Comparison of ENCODE assay signal across 15 cellular contexts in genomic region chr5:178332096-178332780, GRCh38.
DNase-seq lines count a peak whose midpoint lies in the region; ATAC-seq, FAIRE-seq and TF ChIP-seq lines count a peak whose summit lies in the region.
"Had no signal": no experiment of that assay in that cellular context is flagged by ENCODE, and none has a peak within 500 bp of the region (broad histone marks: within the 10 kb centered on the region; RNA-seq: fewer than 3 reads in every experiment).

No MANE protein-coding gene starts in this region.

- H2BK20ac ChIP-seq in H1 (ENCODE audit: low read length), result no peak overlapping the region

- no peak overlapping the region for H2AFZ ChIP-seq in H1 (ENCODE audit: low read length)
- no peak overlapping the region for H2AFZ ChIP-seq in smooth muscle cell (ENCODE audit: low read depth)

- no peak overlapping the region for H2BK15ac ChIP-seq in H1 (ENCODE audit: low read length)

- TF ChIP-seq CTCF in HL-60 (IDR thresholded peaks at IDR 0.05; ENCODE audit: insufficient read depth, low read length) (no peak), H1 (IDR thresholded peaks at IDR 0.05; ENCODE audit: control extremely low read depth in 1 of 3, insufficient read depth in 1 of 3, low read depth in 1 of 3, low read length in 3 of 3) (no peak), right lobe of liver (IDR thresholded peaks at IDR 0.05) (no peak), smooth muscle cell (IDR thresholded peaks at IDR 0.05; ENCODE audit: borderline replicate concordance, insufficient read depth, poor library complexity, severe bottlenecking) (no peak)

- H3K23ac ChIP-seq in H1 (ENCODE audit: insufficient read length), result no peak overlapping the region

- TF ChIP-seq EP300 in H1 (IDR thresholded peaks at IDR 0.05; ENCODE audit: borderline replicate concordance in 1 of 2, low read depth in 2 of 2, low read length in 2 of 2), result no peak

- no peak overlapping the region for H3K4me3 ChIP-seq in HL-60 (replicated peaks; ENCODE audit: insufficient read depth, low read length)
- H3K4me3 ChIP-seq in H1 (ENCODE audit: extremely low read depth in 1 of 4, insufficient read depth in 2 of 4, low read depth in 3 of 4, low read length in 4 of 4), result no peak overlapping the region
- no peak overlapping the region for H3K4me3 ChIP-seq in right lobe of liver
- no peak overlapping the region for H3K4me3 ChIP-seq in smooth muscle cell
- H3K4me3 ChIP-seq: thoracic aorta had no signal

- no peak overlapping the region for H3K18ac ChIP-seq in H1 (ENCODE audit: extremely low read depth, low read length)

- no peaks in the 10 kb centered on the region for H3K23me2 ChIP-seq in H1 (ENCODE audit: low read depth, low read length)

- H3K4ac ChIP-seq in H1 (replicated peaks; ENCODE audit: insufficient read length, low read depth, low read length), result no peak overlapping the region

- intact Hi-C loops in right lobe of liver (cut with DNase I), result no loop called here

- no peaks in the 10 kb centered on the region for H3K27me3 ChIP-seq in HL-60 (ENCODE audit: insufficient read depth, poor library complexity, severe bottlenecking)
- H3K27me3 ChIP-seq in H1 (replicated peaks in 1 of 4; ENCODE audit: control insufficient read depth in 3 of 4, extremely low read depth in 1 of 4, insufficient read depth in 3 of 4, low read length in 3 of 4), result no peaks in the 10 kb centered on the region
- no peaks in the 10 kb centered on the region for H3K27me3 ChIP-seq in right lobe of liver
- H3K27me3 ChIP-seq in smooth muscle cell (ENCODE audit: low read depth), result no peaks in the 10 kb centered on the region

- H4K20me1 ChIP-seq in H1 (replicated peaks in 1 of 2; ENCODE audit: control insufficient read depth in 1 of 2, insufficient read depth in 2 of 2, low read length in 2 of 2) (no peaks in the 10 kb centered on the region), smooth muscle cell (ENCODE audit: low read depth) (no peaks in the 10 kb centered on the region)

- no peaks in the 10 kb centered on the region for H3K79me2 ChIP-seq in H1 (ENCODE audit: control insufficient read depth in 1 of 2, insufficient read depth in 2 of 2, low read length in 2 of 2)
- no peaks in the 10 kb centered on the region for H3K79me2 ChIP-seq in smooth muscle cell (ENCODE audit: low read depth)

- DNase-seq in HL-60 (ENCODE audit: low read depth in 1 of 2, low spot score in 1 of 2), result no peak
- no peak for DNase-seq in H1 (ENCODE audit: low read depth in 1 of 2, low spot score in 2 of 2)
- no peak for DNase-seq in right lobe of liver
- DNase-seq in smooth muscle cell (lab: John Stamatoyannopoulos, UW; ENCODE audit: unreplicated experiment), result no peak
- DNase-seq in Kasumi-1 (lab: John Stamatoyannopoulos, UW), result no peak
- no peak for DNase-seq in stimulated activated CD4-positive, alpha-beta T cell treated with anti-CD3 and anti-CD28 coated beads, Interleukin-1b, Interleukin-23, amount 100 ng/mL, for 48 hours
- no peak for DNase-seq in activated naive CD4-positive, alpha-beta T cell treated with anti-CD3 and anti-CD28 coated beads, Interleukin-2, amount 10 ng/mL, durations not matched to agents 7 days and 5 days
- DNase-seq: activated CD8-positive, alpha-beta memory T cell treated with anti-CD3 and anti-CD28 coated beads, Interleukin-2, amount 10 ng/mL, durations not matched to agents 7 days and 5 days; activated gamma-delta T cell treated with Interleukin-2 at 50 U/mL for 16 hours; effector memory CD8-positive, alpha-beta T cell; NCI-H187; NCI-H510A treated with DMSO at 0.1 percent for 48 hours; SW 1271 had no signal

- no peak overlapping the region for H2BK120ac ChIP-seq in H1 (replicated peaks; ENCODE audit: low read depth, low read length)

- no peak for TF ChIP-seq POLR2A in H1 (IDR thresholded peaks at IDR 0.05; ENCODE audit: control extremely low read depth in 1 of 2, low read depth in 2 of 2, low read length in 2 of 2)
- no peak for TF ChIP-seq POLR2A in right lobe of liver (IDR thresholded peaks at IDR 0.05)

- H3K79me1 ChIP-seq in H1 (ENCODE audit: low read depth, low read length), result no peaks in the 10 kb centered on the region

- no peak overlapping the region for H3K9ac ChIP-seq in H1 (replicated peaks in 1 of 4; ENCODE audit: extremely low read depth in 1 of 4, low read depth in 3 of 4, low read length in 3 of 4)
- no peak overlapping the region for H3K9ac ChIP-seq in smooth muscle cell (ENCODE audit: low read depth)

- no peak overlapping the region; the same call in 1 of the 2 replicates for H2BK12ac ChIP-seq in H1 (ENCODE audit: low read depth, low read length)

- H4K91ac ChIP-seq in H1 (replicated peaks; ENCODE audit: insufficient read length, low read length), result no peak overlapping the region

- no peak for FAIRE-seq in H1 (lab: Jason Lieb, UNC)

- H3K4me1 ChIP-seq in H1 (replicated peaks in 1 of 4; ENCODE audit: control insufficient read depth in 3 of 4, insufficient read depth in 4 of 4, low read length in 3 of 4), result peaks cover 0 to 12% (median 4%) of the 10 kb centered on the region in 4 experiments; a peak in 4 of 7 replicates
- H3K4me1 ChIP-seq in right lobe of liver, result peaks cover 6 to 60% (median 29%) of the 10 kb centered on the region in 4 donors
- no peaks in the 10 kb centered on the region for H3K4me1 ChIP-seq in smooth muscle cell (ENCODE audit: low read depth)

- 87% methylated on average over 12 of the region's 12 CpGs; no CpG with 5 or more reads in 1 of the 2 experiments for WGBS in H1 (ENCODE audit: extremely low coverage in 1 of 2, insufficient coverage in 1 of 2, insufficient read length in 1 of 2, insufficient replicate concordance in 2 of 2, low coverage in 1 of 2, low lambda C conversion rate in 2 of 2, missing lambda C conversion rate in 1 of 2), 2 experiments
- WGBS in right lobe of liver (ENCODE audit: insufficient coverage, low coverage, low lambda C conversion rate, missing lambda C conversion rate), result 81% methylated on average over 7 of the region's 12 CpGs
- 88% methylated on average over 12 of the region's 12 CpGs for WGBS in smooth muscle cell (ENCODE audit: low lambda C conversion rate)

- H2AK5ac ChIP-seq in H1 (ENCODE audit: low read depth, low read length), result no peak overlapping the region

- H3K4me2 ChIP-seq in H1 (ENCODE audit: insufficient read depth in 1 of 2, low read depth in 2 of 2, low read length in 2 of 2) (no peak overlapping the region), smooth muscle cell (no peak overlapping the region)

- peaks cover 7% of the 10 kb centered on the region for H3F3A ChIP-seq in smooth muscle cell (ENCODE audit: low read depth)

- H3K9me3 Mint-ChIP-seq in activated naive CD4-positive, alpha-beta T cell treated with anti-CD3 and anti-CD28 coated beads, Interleukin-2, amount 10 ng/mL, durations not matched to agents 7 days and 5 days, result no peaks in the 10 kb centered on the region
- H3K9me3 Mint-ChIP-seq: effector memory CD8-positive, alpha-beta T cell had no signal

- ATAC-seq in right lobe of liver (peak; percentile 1 to 10 (median 7)), HG03045 (IDR thresholded peaks at IDR 0.05; ENCODE audit: unreplicated experiment) (no peak)
- ATAC-seq: activated CD8-positive, alpha-beta memory T cell treated with anti-CD3 and anti-CD28 coated beads, Interleukin-2, amount 10 ng/mL, durations not matched to agents 7 days and 5 days; effector memory CD8-positive, alpha-beta T cell had no signal

- no peak overlapping the region for H3K27ac Mint-ChIP-seq in activated naive CD4-positive, alpha-beta T cell treated with anti-CD3 and anti-CD28 coated beads, Interleukin-2, amount 10 ng/mL, durations not matched to agents 7 days and 5 days
- H3K27ac Mint-ChIP-seq: activated CD8-positive, alpha-beta memory T cell treated with anti-CD3 and anti-CD28 coated beads, Interleukin-2, amount 10 ng/mL, durations not matched to agents 7 days and 5 days; effector memory CD8-positive, alpha-beta T cell had no signal

- H3K36me3 ChIP-seq in H1 (ENCODE audit: control insufficient read depth in 2 of 4, insufficient read depth in 4 of 4, low read length in 3 of 4) (no peaks in the 10 kb centered on the region), right lobe of liver (no peaks in the 10 kb centered on the region), smooth muscle cell (ENCODE audit: low read depth) (no peaks in the 10 kb centered on the region)
- H3K36me3 ChIP-seq: thoracic aorta had no signal

- no peak overlapping the region for H4K5ac ChIP-seq in H1 (ENCODE audit: insufficient read length, low read depth, low read length)

- H2BK5ac ChIP-seq in H1 (ENCODE audit: low read depth, low read length), result 0 out of 2 replicates have a peak overlapping the region, but pooled peaks have one; percentile 16

- H3K27ac ChIP-seq in HL-60 (replicated peaks) (peak overlapping the region; percentile 44), H1 (ENCODE audit: low read depth, low read length) (no peak overlapping the region), right lobe of liver (peak overlapping the region; percentile 29 to 61 (median 56)), smooth muscle cell (ENCODE audit: low read depth) (peak overlapping the region; percentile 25)

- peak overlapping the region; percentile 66; the same call in 1 of the 2 replicates for H4K8ac ChIP-seq in H1 (ENCODE audit: extremely low read depth, insufficient read depth, low read length)

- H3K4me1 Mint-ChIP-seq in activated naive CD4-positive, alpha-beta T cell treated with anti-CD3 and anti-CD28 coated beads, Interleukin-2, amount 10 ng/mL, durations not matched to agents 7 days and 5 days, result peaks cover 6% of the 10 kb centered on the region

- no peak overlapping the region for H3K56ac ChIP-seq in H1 (replicated peaks; ENCODE audit: insufficient read length, low read depth, low read length)

- TF ChIP-seq RAD21 in H1 (IDR thresholded peaks at IDR 0.05 in 1 of 2, conservative IDR thresholded peaks at IDR 0.05 in 1 of 2; ENCODE audit: low read depth in 2 of 2, low read length in 2 of 2), result no peak

- no peak overlapping the region for H3K4me3 Mint-ChIP-seq in activated naive CD4-positive, alpha-beta T cell treated with anti-CD3 and anti-CD28 coated beads, Interleukin-2, amount 10 ng/mL, durations not matched to agents 7 days and 5 days
- H3K4me3 Mint-ChIP-seq: activated CD8-positive, alpha-beta memory T cell treated with anti-CD3 and anti-CD28 coated beads, Interleukin-2, amount 10 ng/mL, durations not matched to agents 7 days and 5 days; effector memory CD8-positive, alpha-beta T cell had no signal

- H3K36me3 Mint-ChIP-seq in activated naive CD4-positive, alpha-beta T cell treated with anti-CD3 and anti-CD28 coated beads, Interleukin-2, amount 10 ng/mL, durations not matched to agents 7 days and 5 days, result no peaks in the 10 kb centered on the region
- H3K36me3 Mint-ChIP-seq: activated CD8-positive, alpha-beta memory T cell treated with anti-CD3 and anti-CD28 coated beads, Interleukin-2, amount 10 ng/mL, durations not matched to agents 7 days and 5 days had no signal

- H3K27me3 Mint-ChIP-seq in activated naive CD4-positive, alpha-beta T cell treated with anti-CD3 and anti-CD28 coated beads, Interleukin-2, amount 10 ng/mL, durations not matched to agents 7 days and 5 days, result peaks cover 3% of the 10 kb centered on the region
- H3K27me3 Mint-ChIP-seq: activated CD8-positive, alpha-beta memory T cell treated with anti-CD3 and anti-CD28 coated beads, Interleukin-2, amount 10 ng/mL, durations not matched to agents 7 days and 5 days had no signal

- CTCF ChIA-PET in H1 (lab: Charles Lee; ENCODE audit: partially characterized antibody), result interaction anchor here (1.0 to 1.3 kb wide), 4 partner anchors 12 to 129 kb away, joined by 3 to 6 read pairs (median 4); no protein-coding TSS in a partner anchor
- CTCF ChIA-PET in activated naive CD4-positive, alpha-beta T cell treated with anti-CD3 and anti-CD28 coated beads, Interleukin-2, amount 10 ng/mL, durations not matched to agents 7 days and 5 days (lab: Charles Lee), result no interaction called here

- POLR2A ChIA-PET in H1 (lab: Charles Lee; ENCODE audit: partially characterized antibody), result no interaction called here

- no peak overlapping the region for H3K14ac ChIP-seq in H1 (ENCODE audit: insufficient read length)

- H3K9me3 ChIP-seq in H1 (ENCODE audit: insufficient read depth in 2 of 2, low read depth in 1 of 2, low read length in 1 of 2) (no peaks in the 10 kb centered on the region), right lobe of liver (no peaks in the 10 kb centered on the region), smooth muscle cell (replicated peaks; ENCODE audit: low read depth) (no peaks in the 10 kb centered on the region)
- H3K9me3 ChIP-seq: thoracic aorta had no signal
